In the genomic region with DNA sequence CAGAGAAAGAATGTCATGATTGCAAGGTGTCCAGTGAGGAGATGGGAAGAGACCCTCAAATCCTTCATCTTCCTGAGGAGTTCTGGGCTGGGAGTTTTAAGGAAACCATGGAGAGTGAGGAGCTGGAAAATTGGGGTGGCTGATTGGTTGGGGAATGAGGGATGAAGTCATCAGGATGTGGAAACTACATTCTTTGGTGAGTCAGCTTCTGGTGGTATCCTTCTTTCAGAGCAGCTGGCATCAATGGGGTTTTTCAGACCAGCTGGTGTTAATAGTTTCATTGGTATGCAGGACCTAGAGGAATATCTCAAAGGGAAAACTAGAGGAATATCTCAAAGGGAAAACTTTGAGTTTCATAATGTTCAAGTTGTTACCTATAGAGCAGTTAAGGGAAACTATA, we compare ENCODE assay signal across 15 cellular contexts. TPM values are rescaled to one million over a fixed set of nuclear protein-coding genes. Genes with fewer than 3 reads are reported as not detected.
A peak's percentile ranks its signal among the peaks of the same experiment; 100 is the strongest.
DNase-seq lines count a peak whose midpoint lies in the region; ATAC-seq, FAIRE-seq and TF ChIP-seq lines count a peak whose summit lies in the region.
"Had no signal": no experiment of that assay in that cellular context is flagged by ENCODE, and none has a peak within 500 bp of the region (broad histone marks: within the 10 kb centered on the region; RNA-seq: fewer than 3 reads in every experiment).

No MANE protein-coding gene starts in this region.

- H2AFZ ChIP-seq in mammary epithelial cell (ENCODE audit: low read depth, low read length) (peak overlapping the region; percentile 26), keratinocyte (ENCODE audit: control insufficient read depth, low read length) (peak overlapping the region; percentile 34), neuronal stem cell (ENCODE audit: low read length) (no peak overlapping the region)

- no peak overlapping the region for H3K23ac ChIP-seq in neuronal stem cell (ENCODE audit: low read depth, low read length, poor library complexity)

- dilution Hi-C loops in mammary epithelial cell (cut with HindIII; ENCODE audit: low sequenced_read_pairs) = no loop called here
- dilution Hi-C loops in keratinocyte (cut with MboI; ENCODE audit: extremely low pct_ligation_motif_present, low sequenced_read_pairs) = no loop called here

- H3K4me3 ChIP-seq in mammary epithelial cell (replicated peaks in 1 of 3; ENCODE audit: insufficient read depth in 1 of 3, low read depth in 2 of 3, low read length in 3 of 3) = no peak overlapping the region
- H3K4me3 ChIP-seq in keratinocyte (ENCODE audit: control insufficient read depth in 2 of 3, extremely low read depth in 1 of 3, insufficient read depth in 2 of 3, low read depth in 1 of 3, low read length in 3 of 3) = no peak overlapping the region
- no peak overlapping the region for H3K4me3 ChIP-seq in neuronal stem cell (ENCODE audit: low read length in 2 of 2)

- H3K27ac ChIP-seq in mammary epithelial cell (ENCODE audit: insufficient read depth, low read depth, low read length) (no peak overlapping the region), keratinocyte (ENCODE audit: control insufficient read depth, insufficient read depth, low read length) (no peak overlapping the region), neuronal stem cell (replicated peaks; ENCODE audit: low read length) (no peak overlapping the region)
- H3K27ac ChIP-seq: C4-2B, WERI-Rb-1 had no signal

- no peak overlapping the region for H3K14ac ChIP-seq in neuronal stem cell (ENCODE audit: low read length)

- no peaks in the 10 kb centered on the region for H4K20me1 ChIP-seq in mammary epithelial cell (ENCODE audit: insufficient read depth, low read length)
- no peaks in the 10 kb centered on the region for H4K20me1 ChIP-seq in keratinocyte (ENCODE audit: control insufficient read depth, extremely low read depth, insufficient read depth, low read length)

- H2BK5ac ChIP-seq in neuronal stem cell (ENCODE audit: low read length) = no peak overlapping the region

- peak; percentile 97 for FAIRE-seq in keratinocyte (lab: Jason Lieb, UNC)
- FAIRE-seq: GM12891 had no signal

- H2BK15ac ChIP-seq in neuronal stem cell (ENCODE audit: low read length) = no peak overlapping the region

- no peak overlapping the region for H4K8ac ChIP-seq in neuronal stem cell (ENCODE audit: low read depth, low read length)

- BruUV-seq in mammary epithelial cell (replicated peaks; lab: Mats Ljungman, UMichigan) = no TSS peak

- no peaks in the 10 kb centered on the region for H3K9me1 ChIP-seq in keratinocyte (ENCODE audit: control insufficient read depth, extremely low read depth, insufficient read depth, low read length)

- H3K27me3 ChIP-seq in mammary epithelial cell (ENCODE audit: insufficient read depth, low read length) (no peaks in the 10 kb centered on the region), keratinocyte (ENCODE audit: control insufficient read depth, extremely low read depth, insufficient read depth, low read length) (no peaks in the 10 kb centered on the region), neuronal stem cell (ENCODE audit: control insufficient read depth in 3 of 3, insufficient read depth in 3 of 3, low read depth in 1 of 3, low read length in 3 of 3) (no peaks in the 10 kb centered on the region)

- DNase-seq in AG08395 (ENCODE audit: low spot score) (peak; percentile 61), HT1080 (ENCODE audit: low read depth) (peak; percentile 94), mammary epithelial cell (peak; percentile 84), keratinocyte (ENCODE audit: low read depth, low spot score) (peak; percentile 26), neuronal stem cell (ENCODE audit: low spot score) (no peak), NCI-H1105 treated with DMSO at 0.1 percent for 48 hours (lab: John Stamatoyannopoulos, UW) (no peak)
- DNase-seq in stimulated activated CD4-positive, alpha-beta T cell treated with anti-CD3 and anti-CD28 coated beads, Interleukin-12 subunit alpha, Interleukin-12 subunit beta, amount 100 ng/mL, for 4 hours = no peak
- DNase-seq: activated naive CD4-positive, alpha-beta T cell treated with Interleukin-2 at 50 U/mL for 16 hours; NCI-H1105; stimulated activated CD4-positive, alpha-beta T cell treated with anti-CD3 and anti-CD28 coated beads, Interleukin-2, amount 100 ng/mL, for 24 hours; WERI-Rb-1 had no signal

- no peak overlapping the region for H2BK120ac ChIP-seq in neuronal stem cell (ENCODE audit: low read depth, low read length)

- no peak overlapping the region for H2AK5ac ChIP-seq in neuronal stem cell (ENCODE audit: low read depth, low read length)

- H3K79me1 ChIP-seq in neuronal stem cell (ENCODE audit: low read depth, low read length) = peaks cover 2% of the 10 kb centered on the region

- no peaks in the 10 kb centered on the region for H3K79me2 ChIP-seq in mammary epithelial cell (ENCODE audit: insufficient read depth, low read length)
- H3K79me2 ChIP-seq in keratinocyte (ENCODE audit: control insufficient read depth, insufficient read depth, low read length) = no peaks in the 10 kb centered on the region

- TF ChIP-seq CTCF in mammary epithelial cell (conservative IDR thresholded peaks at IDR 0.05 in 1 of 2, IDR thresholded peaks at IDR 0.05 in 1 of 2; ENCODE audit: extremely low read depth in 1 of 2, insufficient read depth in 1 of 2, low read depth in 1 of 2, low read length in 2 of 2) = no peak
- TF ChIP-seq CTCF in keratinocyte (optimal IDR thresholded peaks at IDR 0.05 in 1 of 3, IDR thresholded peaks at IDR 0.05 in 1 of 3, conservative IDR thresholded peaks at IDR 0.05 in 1 of 3; ENCODE audit: extremely low read depth in 1 of 3, insufficient read depth in 2 of 3, low read length in 3 of 3) = no peak

- no peak overlapping the region for H2BK12ac ChIP-seq in neuronal stem cell (ENCODE audit: low read length)

- H3K18ac ChIP-seq in neuronal stem cell (ENCODE audit: low read length) = no peak overlapping the region

- H3K36me3 ChIP-seq in mammary epithelial cell (ENCODE audit: insufficient read depth, low read length) (no peaks in the 10 kb centered on the region), keratinocyte (ENCODE audit: control insufficient read depth in 2 of 2, extremely low read depth in 1 of 2, insufficient read depth in 2 of 2, low read length in 2 of 2) (no peaks in the 10 kb centered on the region), neuronal stem cell (replicated peaks in 1 of 2; ENCODE audit: control insufficient read depth in 2 of 2, insufficient read depth in 2 of 2, low read length in 2 of 2) (no peaks in the 10 kb centered on the region)
- H3K36me3 ChIP-seq: WERI-Rb-1 had no signal

- no peak overlapping the region for H3K9ac ChIP-seq in mammary epithelial cell (ENCODE audit: insufficient read depth, low read length)
- no peak overlapping the region for H3K9ac ChIP-seq in keratinocyte (ENCODE audit: control insufficient read depth, extremely low read depth, insufficient read depth, low read length)
- no peak overlapping the region for H3K9ac ChIP-seq in neuronal stem cell (ENCODE audit: low read depth, low read length, poor library complexity)

- intact Hi-C loops in mammary epithelial cell (cut with micrococcal nuclease) = loop anchor here (5.0 kb wide), 1 partner anchor 44 kb away; a partner anchor contains a TSS

- H4K91ac ChIP-seq in neuronal stem cell (ENCODE audit: low read depth, low read length, poor library complexity) = no peak overlapping the region

- H3K9me3 ChIP-seq in mammary epithelial cell (replicated peaks; ENCODE audit: insufficient read depth, low read length) = no peaks in the 10 kb centered on the region
- H3K9me3 ChIP-seq in keratinocyte (ENCODE audit: control insufficient read depth, low read depth, low read length) = no peaks in the 10 kb centered on the region
- no peaks in the 10 kb centered on the region for H3K9me3 ChIP-seq in neuronal stem cell (replicated peaks in 1 of 2; ENCODE audit: control insufficient read depth in 2 of 2, insufficient read depth in 1 of 2, low read depth in 1 of 2, low read length in 2 of 2)

- in situ Hi-C loops in mammary epithelial cell (cut with MboI; ENCODE audit: low sequenced_read_pairs in 2 of 2) = loop anchor here in 1 of 2 donors (10.0 kb wide), 1 partner anchor 66 kb away; no protein-coding TSS in a partner anchor

- CTCF ChIA-PET in mammary epithelial cell (lab: Charles Lee; ENCODE audit: low non-redundant PET) = interaction anchor here (0.6 kb wide), 1 partner anchor 365 kb away, joined by 5 read pairs; no protein-coding TSS in a partner anchor

- no peak overlapping the region for H3K4ac ChIP-seq in neuronal stem cell (ENCODE audit: low read length)

- peaks cover 11% of the 10 kb centered on the region for H3K4me1 ChIP-seq in mammary epithelial cell (ENCODE audit: insufficient read depth, low read length)
- peaks cover 21% of the 10 kb centered on the region for H3K4me1 ChIP-seq in keratinocyte (ENCODE audit: control insufficient read depth, extremely low read depth, insufficient read depth, low read length)
- H3K4me1 ChIP-seq in neuronal stem cell (ENCODE audit: control insufficient read depth in 2 of 2, insufficient read depth in 1 of 2, low read depth in 1 of 2, low read length in 2 of 2) = peaks cover 0 to 14% of the 10 kb centered on the region in 2 donors

- H3K4me2 ChIP-seq in mammary epithelial cell (ENCODE audit: insufficient read depth, low read depth, low read length) (no peak overlapping the region), keratinocyte (ENCODE audit: control insufficient read depth, extremely low read depth, insufficient read depth, low read depth, low read length) (peak overlapping the region; percentile 4), neuronal stem cell (ENCODE audit: insufficient read depth, low read length, poor library complexity, severe bottlenecking) (no peak overlapping the region)

- no peak for ATAC-seq in GM19328 (IDR thresholded peaks at IDR 0.05; ENCODE audit: unreplicated experiment)
- ATAC-seq: esophagus mucosa had no signal

RNA-seq across cellular contexts. Expression of a gene that starts 45.2 kb away (rescaled TPM):
- 3.4 and 5.9 TPM in 2 replicates for total RNA-seq in HT1080 (2014; rRNA removed; shearing (Covaris generic))
- polyA plus RNA-seq in HT1080 (2015; cell fraction: cytosol; rRNA removed) = 2.3 and 2.5 TPM in 2 replicates
- polyA plus RNA-seq in HT1080 (2015; cell fraction: nucleus; rRNA removed) = 4.1 and 4.8 TPM in 2 replicates
- 1 to 10 TPM; 2.9 to 9.3 TPM for total RNA-seq in mammary epithelial cell
- polyA plus RNA-seq in mammary epithelial cell = 0.20 TPM
- polyA minus RNA-seq in mammary epithelial cell = 3.3 TPM
- 1.8 to 2.8 TPM (median 2.4 TPM) in 3 replicates for polyA plus RNA-seq in keratinocyte
- polyA plus RNA-seq in keratinocyte (2011; ENCODE audit: low read depth) = 5.0 TPM
- polyA plus RNA-seq in keratinocyte (2011; cell fraction: cytosol; rRNA removed) = 1.3 and 2.2 TPM in 2 replicates
- 3.4 TPM in 2 replicates for polyA plus RNA-seq in keratinocyte (2011; cell fraction: nucleus; rRNA removed)
- polyA plus RNA-seq in keratinocyte (2012; ENCODE audit: low replicate concordance) = 1.6 and 2.5 TPM in 2 replicates
- polyA minus RNA-seq in keratinocyte = 1.5 to 6.1 TPM (median 2.5 TPM) in 3 replicates
- 2.1 TPM for polyA minus RNA-seq in keratinocyte (2011; cell fraction: cytosol; rRNA and poly(A)+ RNA removed)
- 3.2 and 8.9 TPM in 2 replicates for polyA minus RNA-seq in keratinocyte (2011; cell fraction: nucleus; rRNA and poly(A)+ RNA removed)
- polyA plus RNA-seq in neuronal stem cell (2013, experiment 1 of 2) = 2.9 TPM
- 3.1 TPM for polyA plus RNA-seq in neuronal stem cell (2013, experiment 2 of 2)

Comparison
In these comparisons a context has a peak if more than half of its experiments do, and no peak if none do; other contexts are left out.
1. DNase-seq: peak in AG08395 (single experiment), HT1080 (single experiment), mammary epithelial cell (single experiment) and keratinocyte (single experiment); none in neuronal stem cell (single experiment), stimulated activated CD4-positive, alpha-beta T cell treated with anti-CD3 and anti-CD28 coated beads, Interleukin-12 subunit alpha, Interleukin-12 subunit beta, amount 100 ng/mL, for 4 hours (single experiment) and NCI-H1105 treated with DMSO at 0.1 percent for 48 hours (single experiment).